ENCODE assay signal across 9 cellular contexts in genomic region chr7:27745064-27745583, GRCh38. TPM values are rescaled to one million over a fixed set of nuclear protein-coding genes. Genes with fewer than 3 reads are reported as not detected.
DNase-seq lines count a peak whose midpoint lies in the region; ATAC-seq and TF ChIP-seq lines count a peak whose summit lies in the region.
"Had no signal": no experiment of that assay in that cellular context is flagged by ENCODE, and none has a peak within 500 bp of the region (broad histone marks: within the 10 kb centered on the region; RNA-seq: fewer than 3 reads in every experiment).

No MANE protein-coding gene starts in this region.

- H3K79me2 ChIP-seq in GM23338 (replicated peaks; ENCODE audit: insufficient read depth): peaks cover 72% of the 10 kb centered on the region
- H3K79me2 ChIP-seq in OCI-LY3 (ENCODE audit: low read length): peaks cover 29% of the 10 kb centered on the region

- ATAC-seq in GM23338 (peak; percentile 40), GM19035 (IDR thresholded peaks at IDR 0.05; ENCODE audit: unreplicated experiment) (no peak)

- H3K9me3 Mint-ChIP-seq in GM23338 (no peaks in the 10 kb centered on the region; the same call in 2 of the 3 replicates), nephron progenitor cell (no peaks in the 10 kb centered on the region)
- H3K9me3 Mint-ChIP-seq: activated B cell treated with CpG ODN at 0.5 μM for 24 hours had no signal

- no peaks in the 10 kb centered on the region for H3K9me2 ChIP-seq in GM23338 (ENCODE audit: insufficient read depth)

- peak; percentile 61 to 70 for TF ChIP-seq CTCF in GM23338 (conservative IDR thresholded peaks at IDR 0.05; ENCODE audit: low read depth in 2 of 2)
- TF ChIP-seq CTCF in OCI-LY3 (IDR thresholded peaks at IDR 0.05; ENCODE audit: low read depth, low read length): peak; percentile 19; the same call in 1 of the 2 replicates
- peak in 50 of 56 donors; percentile 13 to 62 (median 42) for TF ChIP-seq CTCF in dorsolateral prefrontal cortex (IDR thresholded peaks at IDR 0.05 in 54 of 56, conservative IDR thresholded peaks at IDR 0.05 in 2 of 56; ENCODE audit: low read depth in 1 of 56, partially characterized antibody in 56 of 56)
- peak; percentile 68 for TF ChIP-seq CTCF in nephron progenitor cell (IDR thresholded peaks at IDR 0.05)

- peaks cover 3% of the 10 kb centered on the region; the same call in 1 of the 3 replicates for H3K36me3 Mint-ChIP-seq in GM23338 (ENCODE audit: low read depth)
- peaks cover 14% of the 10 kb centered on the region for H3K36me3 Mint-ChIP-seq in nephron progenitor cell (ENCODE audit: low read depth)

- H3K36me3 ChIP-seq in GM23338 (ENCODE audit: insufficient read depth): peaks cover 12% of the 10 kb centered on the region; the same call in 1 of the 2 replicates
- H3K36me3 ChIP-seq in OCI-LY3 (replicated peaks; ENCODE audit: low read depth, low read length): peaks cover 5% of the 10 kb centered on the region

- no peak overlapping the region for H2AFZ ChIP-seq in GM23338
- H2AFZ ChIP-seq in OCI-LY3 (ENCODE audit: low read depth, low read length): no peak overlapping the region

- H3K27ac ChIP-seq in GM23338 (ENCODE audit: low read depth) (peak overlapping the region; percentile 65), OCI-LY3 (ENCODE audit: low read length) (no peak overlapping the region), dorsolateral prefrontal cortex (no peak overlapping the region)

- no peak overlapping the region for H3K4me2 ChIP-seq in GM23338
- H3K4me2 ChIP-seq in OCI-LY3 (ENCODE audit: low read length): no peak overlapping the region

- H3K27me3 Mint-ChIP-seq in GM23338 (ENCODE audit: insufficient read depth, low read depth, poor library complexity) (peaks cover 7% of the 10 kb centered on the region), nephron progenitor cell (ENCODE audit: low read depth, poor library complexity) (no peaks in the 10 kb centered on the region)
- H3K27me3 Mint-ChIP-seq: activated B cell treated with CpG ODN at 0.5 μM for 24 hours had no signal

- H3K4me1 Mint-ChIP-seq in GM23338 (peaks cover 26% of the 10 kb centered on the region), nephron progenitor cell (peaks cover 29% of the 10 kb centered on the region)

- H3K4me3 Mint-ChIP-seq in GM23338 (no peak overlapping the region), nephron progenitor cell (no peak overlapping the region)
- H3K4me3 Mint-ChIP-seq: activated B cell treated with CpG ODN at 0.5 μM for 24 hours had no signal

- no peaks in the 10 kb centered on the region for H3K9me3 ChIP-seq in OCI-LY3 (ENCODE audit: insufficient read depth, low read length)

- no peak overlapping the region for H3K9ac ChIP-seq in OCI-LY3 (ENCODE audit: low read length)

- H3K27me3 ChIP-seq in GM23338 (ENCODE audit: insufficient read depth) (no peaks in the 10 kb centered on the region), OCI-LY3 (ENCODE audit: low read depth, low read length) (no peaks in the 10 kb centered on the region), dorsolateral prefrontal cortex (no peaks in the 10 kb centered on the region)

- intact Hi-C loops in dorsolateral prefrontal cortex (cut with DNase I): no loop called here

- H3K27ac Mint-ChIP-seq in GM23338 (peak overlapping the region; percentile 79), nephron progenitor cell (no peak overlapping the region)
- H3K27ac Mint-ChIP-seq: activated B cell treated with CpG ODN at 0.5 μM for 24 hours had no signal

- H4K20me1 ChIP-seq in GM23338 (replicated peaks; ENCODE audit: insufficient read depth) (no peaks in the 10 kb centered on the region), OCI-LY3 (ENCODE audit: insufficient read depth, low read length) (no peaks in the 10 kb centered on the region; the same call in 1 of the 2 replicates)

- no peaks in the 10 kb centered on the region for H3F3A ChIP-seq in GM23338 (replicated peaks; ENCODE audit: low read depth)

- H3K4me1 ChIP-seq in GM23338 (ENCODE audit: insufficient read depth) (peaks cover 6% of the 10 kb centered on the region; the same call in 1 of the 2 replicates), OCI-LY3 (ENCODE audit: low read length) (peaks cover 6% of the 10 kb centered on the region; the same call in 1 of the 2 replicates)

- no peak overlapping the region for H3K4me3 ChIP-seq in GM23338
- H3K4me3 ChIP-seq in OCI-LY3 (ENCODE audit: low read length): no peak overlapping the region
- H3K4me3 ChIP-seq in dorsolateral prefrontal cortex: no peak overlapping the region

- DNase-seq in COR-L47 (lab: John Stamatoyannopoulos, UW): peak; percentile 10
- DNase-seq in GM23338 (ENCODE audit: low spot score): peak; percentile 87
- no peak for DNase-seq in dorsolateral prefrontal cortex
- DNase-seq in nephron progenitor cell: peak; percentile 12
- no peak for DNase-seq in superior temporal gyrus (ENCODE audit: extremely low spot score)
- DNase-seq in activated CD4-positive, alpha-beta T cell treated with anti-CD3 and anti-CD28 coated beads for 4 hours: no peak
- DNase-seq: activated B cell treated with CpG ODN at 0.5 μM for 24 hours had no signal

TF ChIP-seq in GM23338, 12 proteins besides CTCF, POLR2A, EP300 and RAD21:
- no peak for TF ChIP-seq STAT1 (IDR thresholded peaks at IDR 0.05; ENCODE audit: unreplicated experiment)

RNA-seq across cellular contexts. Expression of gene TAX1BP1, which starts 5.2 kb away (rescaled TPM):
- total RNA-seq in GM23338 (2014; rRNA removed; shearing (Covaris generic)): 53.1 and 56.5 TPM in 2 replicates
- 62.0 and 87.9 TPM in 2 replicates for polyA plus RNA-seq in GM23338 (2016; fragmentation: Nextera tagmentation; extraction: Ambion mirVana)
- total RNA-seq in dorsolateral prefrontal cortex: 100 to 1,000 TPM in 117 of 120 experiments, 10 to 100 TPM in 3; 83.6 to 164 (median 133) TPM

Comparison
In these comparisons a context has a peak if more than half of its experiments do, and no peak if none do; other contexts are left out.
1. DNase-seq: peak in COR-L47 (single experiment), GM23338 (single experiment) and nephron progenitor cell (single experiment); none in dorsolateral prefrontal cortex (0 of 10), superior temporal gyrus (single experiment) and activated CD4-positive, alpha-beta T cell treated with anti-CD3 and anti-CD28 coated beads for 4 hours (0 of 2).
2. Peak in every context shown above with its lines, with median percentiles within 50 percentile points of each other: CTCF ChIP-seq.